ENCODE assay signal across 28 cellular contexts in the genomic region with DNA sequence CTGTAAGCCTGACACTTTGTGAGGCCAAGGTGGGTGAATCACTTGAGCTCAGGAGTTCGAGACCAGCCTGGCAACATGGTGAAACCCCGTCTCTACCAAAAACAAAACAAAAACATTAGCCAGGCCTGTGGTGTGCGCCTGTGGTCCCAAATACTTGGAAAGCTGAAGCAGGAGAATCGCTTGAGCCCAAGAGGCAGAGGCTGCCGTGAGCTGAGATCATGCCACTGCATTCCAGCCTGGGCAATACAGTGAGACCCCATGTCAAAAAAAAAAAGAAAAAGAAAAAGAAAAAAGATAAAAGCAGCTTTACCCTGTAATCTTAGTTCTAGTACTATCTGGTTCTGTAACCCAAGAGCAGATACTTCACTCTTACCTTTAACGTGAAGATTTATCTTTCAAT.
"Had no signal": no experiment of that assay in that cellular context is flagged by ENCODE, and none has a peak within 500 bp of the region (broad histone marks: within the 10 kb centered on the region; RNA-seq: fewer than 3 reads in every experiment).

No MANE protein-coding gene starts in this region.

- H3K4me1 Mint-ChIP-seq: brain had no signal

- H3K4me3 ChIP-seq: ascending aorta, breast epithelium, cardiac muscle cell, colonic mucosa, esophagus squamous epithelium, gastroesophageal sphincter had no signal

- H3K4me3 Mint-ChIP-seq: activated B cell treated with CpG ODN at 0.5 μM for 24 hours; activated naive CD4-positive, alpha-beta T cell treated with anti-CD3 and anti-CD28 coated beads, Interleukin-2, amount 10 ng/mL, durations not matched to agents 7 days and 5 days; activated naive CD8-positive, alpha-beta T cell treated with anti-CD3 and anti-CD28 coated beads, Interleukin-2, amount 10 ng/mL, durations not matched to agents 7 days and 5 days; activated T-cell treated with anti-CD3 and anti-CD28 coated beads, Interleukin-2, amount 50 U/mL, for 24 hours; activated T-cell treated with anti-CD3 and anti-CD28 coated beads, Interleukin-2, amount 50 U/mL, for 72 hours; brain had no signal

- H3K27me3 ChIP-seq: ascending aorta, breast epithelium, cardiac muscle cell, colonic mucosa, esophagus squamous epithelium, gastroesophageal sphincter had no signal

- H3K4me1 ChIP-seq: ascending aorta, breast epithelium, colonic mucosa, esophagus squamous epithelium, gastroesophageal sphincter had no signal

- H3K9me3 ChIP-seq: ascending aorta, breast epithelium, colonic mucosa, esophagus squamous epithelium, gastroesophageal sphincter had no signal

- H3K27me3 Mint-ChIP-seq: activated B cell treated with CpG ODN at 0.5 μM for 24 hours; activated naive CD4-positive, alpha-beta T cell treated with anti-CD3 and anti-CD28 coated beads, Interleukin-2, amount 10 ng/mL, durations not matched to agents 7 days and 5 days; activated naive CD8-positive, alpha-beta T cell treated with anti-CD3 and anti-CD28 coated beads, Interleukin-2, amount 10 ng/mL, durations not matched to agents 7 days and 5 days; activated T-cell treated with anti-CD3 and anti-CD28 coated beads, Interleukin-2, amount 50 U/mL, for 24 hours; brain had no signal

- DNase-seq: activated B cell treated with CpG ODN at 0.5 μM for 24 hours; activated CD4-positive, alpha-beta T cell treated with anti-CD3 and anti-CD28 coated beads for 48 hours; activated CD4-positive, alpha-beta T cell treated with anti-CD3 and anti-CD28 coated beads, Interleukin-2, amount 50 U/mL, for 1 hour; activated CD4-positive, alpha-beta T cell treated with anti-CD3 and anti-CD28 coated beads, Interleukin-2, amount 50 U/mL, for 48 hours; activated CD8-positive, alpha-beta memory T cell treated with anti-CD3 and anti-CD28 coated beads, Interleukin-2, amount 50 U/mL, for 48 hours; activated gamma-delta T cell; activated naive CD4-positive, alpha-beta T cell; activated naive CD4-positive, alpha-beta T cell treated with anti-CD3 and anti-CD28 coated beads, Interleukin-2, amount 10 ng/mL, durations not matched to agents 7 days and 5 days; activated naive CD8-positive, alpha-beta T cell treated with anti-CD3 and anti-CD28 coated beads, Interleukin-2, amount 10 ng/mL, durations not matched to agents 7 days and 5 days; activated T-cell treated with anti-CD3 and anti-CD28 coated beads for 4 hours; activated T-cell treated with anti-CD3 and anti-CD28 coated beads, Interleukin-2, amount 50 U/mL, for 24 hours; activated T-cell treated with anti-CD3 and anti-CD28 coated beads, Interleukin-2, amount 50 U/mL, for 72 hours; central memory CD4-positive, alpha-beta T cell; cerebellar nuclear complex; colonic mucosa; effector CD8-positive, alpha-beta T cell; esophagus squamous epithelium; foreskin melanocyte; T-helper 2 cell had no signal

- H3K27ac ChIP-seq: ascending aorta, breast epithelium, cardiac muscle cell, colonic mucosa, epithelial cell of prostate, esophagus squamous epithelium, gastroesophageal sphincter, VCaP had no signal

- H3K9me3 Mint-ChIP-seq: activated B cell treated with CpG ODN at 0.5 μM for 24 hours; activated naive CD4-positive, alpha-beta T cell treated with anti-CD3 and anti-CD28 coated beads, Interleukin-2, amount 10 ng/mL, durations not matched to agents 7 days and 5 days; activated naive CD4-positive, alpha-beta T cell treated with anti-CD3 and anti-CD28 coated beads, Interleukin-2, amount 50 U/mL, for 72 hours; activated naive CD8-positive, alpha-beta T cell treated with anti-CD3 and anti-CD28 coated beads, Interleukin-2, amount 10 ng/mL, durations not matched to agents 7 days and 5 days; activated T-cell treated with anti-CD3 and anti-CD28 coated beads, Interleukin-2, amount 50 U/mL, for 24 hours; activated T-cell treated with anti-CD3 and anti-CD28 coated beads, Interleukin-2, amount 50 U/mL, for 72 hours; brain had no signal

- ATAC-seq: activated CD4-positive, CD25-positive, alpha-beta regulatory T cell treated with anti-CD3 and anti-CD28 coated beads, Interleukin-2, amount 50 U/mL, for 24 hours; activated naive CD4-positive, alpha-beta T cell treated with anti-CD3 and anti-CD28 coated beads, Interleukin-2, amount 50 U/mL, for 72 hours; activated T-cell treated with anti-CD3 and anti-CD28 coated beads, Interleukin-2, amount 50 U/mL, for 72 hours; gastroesophageal sphincter had no signal

- H3K27ac Mint-ChIP-seq: activated naive CD8-positive, alpha-beta T cell treated with anti-CD3 and anti-CD28 coated beads, Interleukin-2, amount 10 ng/mL, durations not matched to agents 7 days and 5 days; brain had no signal
